ENCODE assay signal across 23 cellular contexts in genomic region chr5:116424951-116425350, GRCh38.
"Had no signal": no experiment of that assay in that cellular context is flagged by ENCODE, and none has a peak within 500 bp of the region (broad histone marks: within the 10 kb centered on the region; RNA-seq: fewer than 3 reads in every experiment).

No MANE protein-coding gene starts in this region.

- H3K9me3 ChIP-seq: heart right ventricle, left ventricle myocardium inferior, lower lobe of right lung, ovary, psoas muscle, stomach, thyroid gland had no signal

- H3K27ac Mint-ChIP-seq: naive thymus-derived CD8-positive, alpha-beta T cell; stimulated activated naive B cell treated with anti-CD40 and anti-IgM and Interleukin-4, amounts not matched to agents 10 μg/mL and 1 μg/mL and 100 μg/mL, for 72 hours had no signal

- H3K27ac ChIP-seq: dorsolateral prefrontal cortex, epithelial cell of prostate, foreskin keratinocyte, heart right ventricle, left ventricle myocardium inferior, lower lobe of right lung, ovary, psoas muscle, stomach, thyroid gland had no signal

- DNase-seq: dorsolateral prefrontal cortex; effector CD4-positive, alpha-beta T cell; glutamatergic neuron; heart right ventricle; hippocampal formation; left cardiac atrium; left ventricle myocardium inferior; lower lobe of right lung; naive thymus-derived CD8-positive, alpha-beta T cell; occipital lobe; ovary; posterior cingulate gyrus; psoas muscle; right cardiac atrium; small intestine; stimulated activated CD4-positive, alpha-beta T cell treated with anti-CD3 and anti-CD28 coated beads, Interleukin-15, amount 100 ng/mL, for 24 hours; stimulated activated CD4-positive, alpha-beta T cell treated with anti-CD3 and anti-CD28 coated beads, Interleukin-2, amount 100 ng/mL, for 48 hours; stimulated activated naive B cell treated with anti-CD40 and anti-IgM and Interleukin-4, amounts not matched to agents 10 μg/mL and 1 μg/mL and 100 μg/mL, for 72 hours; stomach; thyroid gland had no signal

- H3K36me3 ChIP-seq: heart right ventricle, left ventricle myocardium inferior, lower lobe of right lung, ovary, stomach, thyroid gland had no signal

- H3K27me3 ChIP-seq: dorsolateral prefrontal cortex, foreskin keratinocyte, heart right ventricle, ovary, stomach, thyroid gland had no signal

- ATAC-seq: esophagus mucosa; heart right ventricle; left cardiac atrium; lower lobe of right lung; naive thymus-derived CD8-positive, alpha-beta T cell; psoas muscle; right cardiac atrium; stimulated activated naive B cell treated with anti-CD40 and anti-IgM and Interleukin-4, amounts not matched to agents 10 μg/mL and 1 μg/mL and 100 μg/mL, for 72 hours had no signal

- H3K4me1 ChIP-seq: foreskin keratinocyte, lower lobe of right lung, psoas muscle, thyroid gland had no signal

- H3K4me3 Mint-ChIP-seq: naive thymus-derived CD8-positive, alpha-beta T cell; stimulated activated naive B cell treated with anti-CD40 and anti-IgM and Interleukin-4, amounts not matched to agents 10 μg/mL and 1 μg/mL and 100 μg/mL, for 72 hours had no signal

- H3K4me1 Mint-ChIP-seq: naive thymus-derived CD8-positive, alpha-beta T cell; stimulated activated naive B cell treated with anti-CD40 and anti-IgM and Interleukin-4, amounts not matched to agents 10 μg/mL and 1 μg/mL and 100 μg/mL, for 72 hours had no signal

- H3K27me3 Mint-ChIP-seq: naive thymus-derived CD8-positive, alpha-beta T cell; stimulated activated naive B cell treated with anti-CD40 and anti-IgM and Interleukin-4, amounts not matched to agents 10 μg/mL and 1 μg/mL and 100 μg/mL, for 72 hours had no signal

- H3K4me3 ChIP-seq: dorsolateral prefrontal cortex, heart right ventricle, left ventricle myocardium inferior, lower lobe of right lung, ovary, psoas muscle, stomach, thyroid gland had no signal
